In genomic region chr5:139784488-139784887, GRCh38 we compare ENCODE assay signal across 30 cellular contexts. TPM values are rescaled to one million over a fixed set of nuclear protein-coding genes. Genes with fewer than 3 reads are reported as not detected.
"Had no signal": no experiment of that assay in that cellular context is flagged by ENCODE, and none has a peak within 500 bp of the region (broad histone marks: within the 10 kb centered on the region; RNA-seq: fewer than 3 reads in every experiment).

No MANE protein-coding gene starts in this region.

- DNase-seq: activated B cell treated with CpG ODN at 0.5 μM for 24 hours; activated CD4-positive, alpha-beta memory T cell treated with anti-CD3 and anti-CD28 coated beads, Interleukin-2, amount 10 ng/mL, durations not matched to agents 7 days and 5 days; activated CD4-positive, alpha-beta T cell treated with anti-CD3 and anti-CD28 coated beads for 48 hours; activated CD4-positive, alpha-beta T cell treated with anti-CD3 and anti-CD28 coated beads, Interleukin-2, amount 10 ng/mL, durations not matched to agents 7 days and 5 days; activated CD4-positive, alpha-beta T cell treated with anti-CD3 and anti-CD28 coated beads, Interleukin-2, amount 50 U/mL, for 48 hours; activated CD4-positive, CD25-positive, alpha-beta regulatory T cell treated with anti-CD3 and anti-CD28 coated beads, Interleukin-2, amount 50 U/mL, for 72 hours; activated CD8-positive, alpha-beta memory T cell treated with anti-CD3 and anti-CD28 coated beads for 24 hours; activated CD8-positive, alpha-beta memory T cell treated with anti-CD3 and anti-CD28 coated beads, Interleukin-2, amount 10 ng/mL, durations not matched to agents 7 days and 5 days; activated CD8-positive, alpha-beta memory T cell treated with anti-CD3 and anti-CD28 coated beads, Interleukin-2, amount 50 U/mL, for 48 hours; activated CD8-positive, alpha-beta T cell treated with anti-CD3 and anti-CD28 coated beads, Interleukin-2, amount 10 ng/mL, durations not matched to agents 7 days and 5 days; activated effector memory CD4-positive, alpha-beta T cell treated with anti-CD3 and anti-CD28 coated beads, Interleukin-2, amount 50 U/mL, for 16 hours; activated gamma-delta T cell treated with Interleukin-2 at 50 U/mL for 16 hours; activated naive CD4-positive, alpha-beta T cell; activated naive CD4-positive, alpha-beta T cell treated with anti-CD3 and anti-CD28 coated beads for 36 hours; activated naive CD8-positive, alpha-beta T cell treated with anti-CD3 and anti-CD28 coated beads, Interleukin-2, amount 10 ng/mL, durations not matched to agents 7 days and 5 days; activated naive CD8-positive, alpha-beta T cell treated with anti-CD3 and anti-CD28 coated beads, Interleukin-2, amount 50 U/mL, for 24 hours; activated T-cell treated with anti-CD3 and anti-CD28 coated beads, Interleukin-2, amount 50 U/mL, for 4 hours; activated T-cell treated with anti-CD3 and anti-CD28 coated beads, Interleukin-2, amount 50 U/mL, for 72 hours; amygdala; anterior cingulate cortex; caudate nucleus; cerebellar nuclear complex; T-helper 1 cell; T-helper 2 cell; T-helper 9 cell had no signal

- H3K4me3 ChIP-seq: ascending aorta, cardiac muscle cell had no signal

- H3K36me3 ChIP-seq: ascending aorta, cardiac muscle cell had no signal

- H3K27ac ChIP-seq: ascending aorta, cardiac muscle cell, VCaP had no signal

- H3K27me3 ChIP-seq: ascending aorta had no signal

- H3K9me3 ChIP-seq: ascending aorta had no signal

RNA-seq across cellular contexts. Expression of gene PSD2, which starts 11.1 kb away (rescaled TPM):
- total RNA-seq: activated B cell treated with CpG ODN at 0.5 μM for 24 hours; activated CD4-positive, alpha-beta memory T cell treated with anti-CD3 and anti-CD28 coated beads, Interleukin-2, amount 10 ng/mL, durations not matched to agents 7 days and 5 days; activated CD4-positive, alpha-beta T cell treated with anti-CD3 and anti-CD28 coated beads, Interleukin-2, amount 10 ng/mL, durations not matched to agents 7 days and 5 days; activated CD8-positive, alpha-beta memory T cell treated with anti-CD3 and anti-CD28 coated beads, Interleukin-2, amount 10 ng/mL, durations not matched to agents 7 days and 5 days; activated CD8-positive, alpha-beta T cell treated with anti-CD3 and anti-CD28 coated beads, Interleukin-2, amount 10 ng/mL, durations not matched to agents 7 days and 5 days; activated naive CD4-positive, alpha-beta T cell treated with anti-CD3 and anti-CD28 coated beads for 36 hours; activated T-cell treated with anti-CD3 and anti-CD28 coated beads, Interleukin-2, amount 50 U/mL, for 4 hours; activated T-cell treated with anti-CD3 and anti-CD28 coated beads, Interleukin-2, amount 50 U/mL, for 72 hours; activated T-helper 1 cell treated with anti-CD3 and anti-CD28 coated beads, Interleukin-12 subunit alpha, Interleukin-12 subunit beta, Interleukin-2, Interleukin-4 antibody, amounts not matched to agents 30 ng/mL and 10 ng/mL and 1 ng/mL, durations not matched to agents 14 hours and 24 hours and 36 hours; activated T-helper 17 cell treated with anti-CD3 and anti-CD28 coated beads, Interleukin-2, amount 50 U/mL, for 72 hours; ascending aorta had no signal
